ENCODE assay signal across 21 cellular contexts in genomic region chr20:50410343-50410742, GRCh38.
DNase-seq lines count a peak whose midpoint lies in the region; ATAC-seq, FAIRE-seq and TF ChIP-seq lines count a peak whose summit lies in the region.
"Had no signal": no experiment of that assay in that cellular context is flagged by ENCODE, and none has a peak within 500 bp of the region (broad histone marks: within the 10 kb centered on the region; RNA-seq: fewer than 3 reads in every experiment).

No MANE protein-coding gene starts in this region.

- H3K4me1 ChIP-seq in left ventricle myocardium inferior (peaks cover 53% of the 10 kb centered on the region), K562 (replicated peaks in 1 of 2; ENCODE audit: control insufficient read depth in 2 of 2, insufficient read depth in 2 of 2, low read length in 2 of 2) (peaks cover 3 to 8% of the 10 kb centered on the region in 2 experiments), lower lobe of right lung (peaks cover 46% of the 10 kb centered on the region), skeletal muscle tissue (ENCODE audit: control insufficient read depth in 3 of 3, insufficient read depth in 3 of 3, low read length in 3 of 3) (peaks cover 54 to 67% (median 54%) of the 10 kb centered on the region in 3 donors)

- WGBS in K562 (ENCODE audit: insufficient coverage, low coverage, missing lambda C conversion rate) = 72% methylated on average over 7 of the region's 7 CpGs

- TF ChIP-seq RAD21 in K562 (CRISPR knock-in tag; conservative IDR thresholded peaks at IDR 0.05 in 1 of 2, IDR thresholded peaks at IDR 0.05 in 1 of 2) = no peak

- ATAC-seq in left cardiac atrium = no peak
- no peak for ATAC-seq in K562
- no peak for ATAC-seq in lower lobe of right lung
- ATAC-seq in GM21723 (IDR thresholded peaks at IDR 0.05; ENCODE audit: unreplicated experiment) = no peak
- ATAC-seq in HG03520 (IDR thresholded peaks at IDR 0.05; ENCODE audit: unreplicated experiment) = no peak
- ATAC-seq: A549, HCT116 had no signal

- no peaks in the 10 kb centered on the region for H3K79me2 ChIP-seq in K562 (ENCODE audit: control insufficient read depth, insufficient read depth, low read length)

- TF ChIP-seq CTCF in left ventricle myocardium inferior (IDR thresholded peaks at IDR 0.05; ENCODE audit: borderline replicate concordance) = no peak
- TF ChIP-seq CTCF in K562 (IDR thresholded peaks at IDR 0.05 in 2 of 3, conservative IDR thresholded peaks at IDR 0.05 in 1 of 3; ENCODE audit: insufficient read depth in 2 of 3, low read depth in 1 of 3, low read length in 3 of 3) = no peak
- no peak for TF ChIP-seq CTCF in lower lobe of right lung (IDR thresholded peaks at IDR 0.05)

- DNase-seq in left ventricle myocardium inferior (no peak), left cardiac atrium (no peak), K562 (ENCODE audit: extremely low read depth in 1 of 4, low spot score in 3 of 4) (no peak), lower lobe of right lung (no peak)
- DNase-seq in activated naive CD4-positive, alpha-beta T cell treated with Interleukin-2 at 50 U/mL for 16 hours = no peak
- DNase-seq: CD4-positive, alpha-beta memory T cell; DMS153; DMS79; GDM1; GOT3; H7; HFFc6 had no signal

- peak overlapping the region; percentile 82 for H3K27ac ChIP-seq in left ventricle myocardium inferior (replicated peaks)
- no peak overlapping the region for H3K27ac ChIP-seq in K562 (ENCODE audit: extremely low read depth, low read depth, low read length)
- H3K27ac ChIP-seq in lower lobe of right lung = peak overlapping the region; percentile 15
- H3K27ac ChIP-seq in skeletal muscle tissue (ENCODE audit: low read depth, low read length) = peak overlapping the region; percentile 42
- H3K27ac ChIP-seq: 22Rv1, C4-2B had no signal

- no peaks in the 10 kb centered on the region for H3K27me3 ChIP-seq in left ventricle myocardium inferior (ENCODE audit: low read depth)
- no peaks in the 10 kb centered on the region for H3K27me3 ChIP-seq in K562 (ENCODE audit: control insufficient read depth in 2 of 2, insufficient read depth in 2 of 2, low read length in 2 of 2)
- H3K27me3 ChIP-seq in lower lobe of right lung (ENCODE audit: low read depth) = no peaks in the 10 kb centered on the region
- H3K27me3 ChIP-seq in skeletal muscle tissue (ENCODE audit: control insufficient read depth in 3 of 3, insufficient read depth in 3 of 3, low read length in 3 of 3) = no peaks in the 10 kb centered on the region

- H3K4me3 ChIP-seq in left ventricle myocardium inferior = no peak overlapping the region
- no peak overlapping the region for H3K4me3 ChIP-seq in K562
- H3K4me3 ChIP-seq in lower lobe of right lung = no peak overlapping the region
- no peak overlapping the region for H3K4me3 ChIP-seq in skeletal muscle tissue (ENCODE audit: low read length in 3 of 3)
- H3K4me3 ChIP-seq: A549 had no signal

- H3K4me2 ChIP-seq in K562 (ENCODE audit: insufficient read depth, low read length) = no peak overlapping the region
- H3K4me2 ChIP-seq: A549 had no signal

- no peaks in the 10 kb centered on the region for H3K9me1 ChIP-seq in K562 (ENCODE audit: control insufficient read depth, insufficient read depth, low read length)

- H4K20me1 ChIP-seq in K562 (replicated peaks; ENCODE audit: control insufficient read depth, insufficient read depth, low read length) = no peaks in the 10 kb centered on the region

- no peak for TF ChIP-seq EP300 in K562 (IDR thresholded peaks at IDR 0.05; ENCODE audit: low read length)

- H3K36me3 ChIP-seq in left ventricle myocardium inferior = no peaks in the 10 kb centered on the region
- H3K36me3 ChIP-seq in K562 (ENCODE audit: control insufficient read depth, insufficient read depth, low read length) = no peaks in the 10 kb centered on the region
- no peaks in the 10 kb centered on the region for H3K36me3 ChIP-seq in lower lobe of right lung
- no peaks in the 10 kb centered on the region for H3K36me3 ChIP-seq in skeletal muscle tissue (ENCODE audit: control insufficient read depth in 3 of 3, insufficient read depth in 3 of 3, low read length in 3 of 3)

- intact Hi-C loops in left ventricle myocardium inferior (cut with micrococcal nuclease) = no loop called here
- intact Hi-C loops in left cardiac atrium (cut with DNase I) = no loop called here
- intact Hi-C loops in K562 (cut with micrococcal nuclease) = no loop called here
- intact Hi-C loops in lower lobe of right lung (cut with DNase I) = no loop called here

- no peak overlapping the region for H2AFZ ChIP-seq in K562 (ENCODE audit: low read depth, low read length)

- H3K9me3 ChIP-seq in left ventricle myocardium inferior (replicated peaks) (peaks cover 18% of the 10 kb centered on the region), K562 (replicated peaks; ENCODE audit: control insufficient read depth, insufficient read depth, low read depth, low read length) (no peaks in the 10 kb centered on the region), lower lobe of right lung (no peaks in the 10 kb centered on the region), skeletal muscle tissue (ENCODE audit: control insufficient read depth in 3 of 3, low read length in 3 of 3) (no peaks in the 10 kb centered on the region)

- POLR2A ChIA-PET in K562 (lab: Yijun Ruan, JAX) = interaction anchor here (2.6 kb wide), 1 partner anchor 12 kb away, joined by 12 read pairs; no protein-coding TSS in a partner anchor

- no peak for FAIRE-seq in K562 (lab: Jason Lieb, UNC)
- FAIRE-seq: A549, GM12892, GM18507 had no signal

- BruUV-seq in K562 (replicated peaks; lab: Mats Ljungman, UMichigan) = no TSS peak

- CTCF ChIA-PET in K562 (lab: Yijun Ruan, JAX; ENCODE audit: low intra/inter-chr PET ratio) = no interaction called here

- no peak overlapping the region for H3K9ac ChIP-seq in K562 (ENCODE audit: insufficient read depth in 1 of 2, low read depth in 2 of 2, low read length in 2 of 2)
- H3K9ac ChIP-seq in skeletal muscle tissue (ENCODE audit: low read depth in 1 of 3, low read length in 3 of 3) = no peak overlapping the region

- no peak for TF ChIP-seq POLR2A in K562 (conservative IDR thresholded peaks at IDR 0.05)

- in situ Hi-C loops in K562 (cut with MboI) = no loop called here

TF ChIP-seq in K562, 482 proteins besides CTCF, POLR2A, EP300 and RAD21 (continues in another document):
- TF ChIP-seq ZNF707 (CRISPR knock-in tag; conservative IDR thresholded peaks at IDR 0.05) = no peak
- TF ChIP-seq NCOA1 (IDR thresholded peaks at IDR 0.05; ENCODE audit: low read depth) = no peak
